In the genomic region with DNA sequence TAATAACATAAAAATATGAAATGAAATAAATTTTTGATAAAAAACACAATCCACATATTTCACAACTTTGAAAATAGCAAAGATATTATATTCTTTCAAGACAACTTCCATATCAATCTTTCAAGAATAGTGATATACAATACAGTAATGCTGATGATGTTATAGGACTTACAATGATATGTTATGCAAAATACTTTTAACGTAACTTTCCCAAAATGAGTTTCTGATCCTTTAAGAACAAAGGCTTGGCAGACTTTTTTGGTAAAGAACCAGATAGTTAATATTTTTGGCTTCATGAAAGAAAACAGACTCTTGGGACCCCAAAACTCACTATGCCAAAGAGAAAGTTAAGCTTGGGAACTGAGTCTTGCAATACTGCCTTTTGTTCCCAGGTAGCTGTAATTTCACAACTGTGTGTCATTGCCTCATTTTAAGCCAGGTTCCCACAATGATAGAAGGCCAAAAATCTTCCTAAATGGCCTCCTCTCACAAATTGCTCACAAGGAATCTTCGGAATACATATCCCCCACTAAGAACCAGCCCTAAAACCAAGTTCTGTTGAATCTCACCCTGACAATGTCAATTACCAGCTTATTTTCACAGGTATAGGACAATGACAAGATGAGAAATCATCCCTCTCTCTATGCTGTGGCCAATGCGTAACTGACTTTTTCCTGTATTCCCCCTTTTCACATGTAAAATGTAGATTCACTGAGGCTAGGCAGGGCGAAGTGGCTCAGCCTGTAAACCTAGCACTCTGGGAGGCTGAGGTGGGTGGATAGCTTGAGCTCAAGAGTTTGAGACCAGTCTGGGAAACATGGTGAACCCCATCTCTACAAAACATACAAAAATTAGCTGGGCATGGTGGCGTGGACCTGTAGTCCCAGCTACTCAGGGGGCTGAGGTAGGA, we compare ENCODE assay signal across 16 cellular contexts. TPM values are rescaled to one million over a fixed set of nuclear protein-coding genes. Genes with fewer than 3 reads are reported as not detected.
DNase-seq lines count a peak whose midpoint lies in the region; ATAC-seq and TF ChIP-seq lines count a peak whose summit lies in the region.
"Had no signal": no experiment of that assay in that cellular context is flagged by ENCODE, and none has a peak within 500 bp of the region (broad histone marks: within the 10 kb centered on the region; RNA-seq: fewer than 3 reads in every experiment).

No MANE protein-coding gene starts in this region.

- H3K9me3 Mint-ChIP-seq in nephron progenitor cell = no peaks in the 10 kb centered on the region
- no peaks in the 10 kb centered on the region for H3K9me3 Mint-ChIP-seq in activated CD8-positive, alpha-beta T cell treated with anti-CD3 and anti-CD28 coated beads, Interleukin-2, amount 10 ng/mL, durations not matched to agents 7 days and 5 days (ENCODE audit: insufficient read depth)
- H3K9me3 Mint-ChIP-seq: IgD-negative memory B cell, type B pancreatic cell had no signal

- peak overlapping the region; percentile 63 to 92 (median 81) for H3K27ac ChIP-seq in heart left ventricle
- H3K27ac ChIP-seq in esophagus squamous epithelium = peak overlapping the region in 3 of 4 donors; percentile 40 to 47 (median 43)
- peak overlapping the region in 3 of 4 donors; percentile 5 to 42 (median 39) for H3K27ac ChIP-seq in transverse colon

- H3K4me3 ChIP-seq in heart left ventricle (no peak overlapping the region), esophagus squamous epithelium (no peak overlapping the region), transverse colon (no peak overlapping the region)

- H3K9me3 ChIP-seq in heart left ventricle (no peaks in the 10 kb centered on the region), esophagus squamous epithelium (no peaks in the 10 kb centered on the region), transverse colon (no peaks in the 10 kb centered on the region)

- no peak for TF ChIP-seq EP300 in transverse colon (IDR thresholded peaks at IDR 0.05; ENCODE audit: low read depth)

- peak overlapping the region; percentile 33 for H3K27ac Mint-ChIP-seq in nephron progenitor cell
- no peak overlapping the region for H3K27ac Mint-ChIP-seq in activated CD8-positive, alpha-beta T cell treated with anti-CD3 and anti-CD28 coated beads, Interleukin-2, amount 10 ng/mL, durations not matched to agents 7 days and 5 days
- H3K27ac Mint-ChIP-seq: type B pancreatic cell had no signal

- H3K4me1 ChIP-seq in heart left ventricle (peaks cover 0 to 25% (median 13%) of the 10 kb centered on the region in 12 donors), esophagus squamous epithelium (peaks cover 0 to 4% (median 0%) of the 10 kb centered on the region in 3 donors), transverse colon (peaks cover 0 to 4% (median 0%) of the 10 kb centered on the region in 4 donors)

- H3K27me3 ChIP-seq in heart left ventricle (no peaks in the 10 kb centered on the region), esophagus squamous epithelium (no peaks in the 10 kb centered on the region), transverse colon (no peaks in the 10 kb centered on the region)

- peaks cover 65% of the 10 kb centered on the region for H3K36me3 Mint-ChIP-seq in nephron progenitor cell (ENCODE audit: low read depth)
- H3K36me3 Mint-ChIP-seq in activated CD8-positive, alpha-beta T cell treated with anti-CD3 and anti-CD28 coated beads, Interleukin-2, amount 10 ng/mL, durations not matched to agents 7 days and 5 days (ENCODE audit: low read depth) = peaks cover 25% of the 10 kb centered on the region
- H3K36me3 Mint-ChIP-seq: IgD-negative memory B cell had no signal

- ATAC-seq in heart left ventricle = no peak
- no peak for ATAC-seq in left ventricle myocardium superior
- no peak for ATAC-seq in activated CD8-positive, alpha-beta T cell treated with anti-CD3 and anti-CD28 coated beads, Interleukin-2, amount 10 ng/mL, durations not matched to agents 7 days and 5 days
- no peak for ATAC-seq in HG03045 (IDR thresholded peaks at IDR 0.05; ENCODE audit: unreplicated experiment)

- 80 to 82% (median 81%) methylated on average over 5 of the region's 5 CpGs for WGBS in heart left ventricle, 4 donors
- WGBS in esophagus squamous epithelium, 2 donors = 88 to 92% methylated on average over 5 of the region's 5 CpGs
- 91 to 100% methylated on average over 1 to 5 of the region's 5 CpGs for WGBS in transverse colon (ENCODE audit: low coverage in 1 of 2), 2 donors

- H3K27me3 Mint-ChIP-seq in nephron progenitor cell (ENCODE audit: low read depth, poor library complexity) = no peaks in the 10 kb centered on the region
- no peaks in the 10 kb centered on the region for H3K27me3 Mint-ChIP-seq in activated CD8-positive, alpha-beta T cell treated with anti-CD3 and anti-CD28 coated beads, Interleukin-2, amount 10 ng/mL, durations not matched to agents 7 days and 5 days (ENCODE audit: low read depth)
- H3K27me3 Mint-ChIP-seq: IgD-negative memory B cell, type B pancreatic cell had no signal

- H3K4me1 Mint-ChIP-seq in nephron progenitor cell = no peaks in the 10 kb centered on the region
- H3K4me1 Mint-ChIP-seq in activated CD8-positive, alpha-beta T cell treated with anti-CD3 and anti-CD28 coated beads, Interleukin-2, amount 10 ng/mL, durations not matched to agents 7 days and 5 days (ENCODE audit: low read depth) = no peaks in the 10 kb centered on the region

- intact Hi-C loops in heart left ventricle (cut with DNase I) = loop anchor here in 3 of 10 donors (2.0 to 5.0 kb wide), 2 partner anchors 54 kb away; a partner anchor contains a TSS
- intact Hi-C loops in left ventricle myocardium superior (cut with micrococcal nuclease) = no loop called here
- intact Hi-C loops in esophagus squamous epithelium (cut with DNase I) = no loop called here
- intact Hi-C loops in transverse colon (cut with DNase I; ENCODE audit: low total_unique reads) = no loop called here

- no peak for TF ChIP-seq POLR2A in heart left ventricle (IDR thresholded peaks at IDR 0.05)
- no peak for TF ChIP-seq POLR2A in esophagus squamous epithelium (IDR thresholded peaks at IDR 0.05)
- no peak for TF ChIP-seq POLR2A in transverse colon (IDR thresholded peaks at IDR 0.05)

- CTCF ChIA-PET in activated CD8-positive, alpha-beta T cell treated with anti-CD3 and anti-CD28 coated beads, Interleukin-2, amount 10 ng/mL, durations not matched to agents 7 days and 5 days (lab: Charles Lee) = no interaction called here

- H3K36me3 ChIP-seq in heart left ventricle = peaks cover 0 to 95% (median 77%) of the 10 kb centered on the region in 9 donors
- H3K36me3 ChIP-seq in esophagus squamous epithelium = peaks cover 0 to 99% (median 10%) of the 10 kb centered on the region in 3 donors
- peaks cover 0 to 64% (median 29%) of the 10 kb centered on the region in 4 donors for H3K36me3 ChIP-seq in transverse colon

- in situ Hi-C loops in transverse colon (cut with MboI; ENCODE audit: low pct_ligation_motif_present in 1 of 4, low pct_unique_long_range_greater_than_20kb in 1 of 4, low sequenced_read_pairs in 3 of 4) (loop anchor here in 2 of 4 donors (25.0 kb wide), 1 partner anchor 234 kb away; no protein-coding TSS in a partner anchor), GM13977 (cut with MboI; ENCODE audit: low pct_unique_long_range_greater_than_20kb, low sequenced_read_pairs, unreplicated experiment) (no loop called here)

- H3K4me3 Mint-ChIP-seq in nephron progenitor cell = no peak overlapping the region
- H3K4me3 Mint-ChIP-seq in activated CD8-positive, alpha-beta T cell treated with anti-CD3 and anti-CD28 coated beads, Interleukin-2, amount 10 ng/mL, durations not matched to agents 7 days and 5 days = no peak overlapping the region
- H3K4me3 Mint-ChIP-seq: IgD-negative memory B cell, type B pancreatic cell had no signal

- DNase-seq in heart left ventricle = no peak
- DNase-seq in left ventricle myocardium superior = no peak
- DNase-seq in esophagus squamous epithelium (lab: John Stamatoyannopoulos, UW) = no peak
- no peak for DNase-seq in nephron progenitor cell
- DNase-seq in transverse colon = no peak
- DNase-seq in GM13977 (ENCODE audit: low spot score) = no peak
- DNase-seq in activated CD8-positive, alpha-beta T cell treated with anti-CD3 and anti-CD28 coated beads, Interleukin-2, amount 10 ng/mL, durations not matched to agents 7 days and 5 days = no peak
- DNase-seq: activated effector memory CD4-positive, alpha-beta T cell treated with Interleukin-2 at 50 U/mL for 16 hours; central memory CD4-positive, alpha-beta T cell; erythroblast; NCI-H146; NCI-H524; stimulated activated CD4-positive, alpha-beta T cell treated with anti-CD3 and anti-CD28 coated beads, Interleukin-15, amount 100 ng/mL, for 24 hours had no signal

- POLR2A ChIA-PET in activated CD8-positive, alpha-beta T cell treated with anti-CD3 and anti-CD28 coated beads, Interleukin-2, amount 10 ng/mL, durations not matched to agents 7 days and 5 days (lab: Charles Lee) = interaction anchor here (0.6 kb wide), 1 partner anchor 61 kb away, joined by 3 read pairs; no protein-coding TSS in a partner anchor

- TF ChIP-seq CTCF in heart left ventricle (IDR thresholded peaks at IDR 0.05) (no peak), esophagus squamous epithelium (IDR thresholded peaks at IDR 0.05) (no peak), nephron progenitor cell (IDR thresholded peaks at IDR 0.05) (no peak), transverse colon (IDR thresholded peaks at IDR 0.05) (no peak), GM13977 (IDR thresholded peaks at IDR 0.05; ENCODE audit: extremely low read depth, insufficient read depth, missing control alignments) (no peak)

RNA-seq across cellular contexts. Expression of a gene that starts 54.8 kb away (rescaled TPM):
- total RNA-seq in heart left ventricle = 100 to 1,000 TPM in 1 of 9 donors, 10 to 100 TPM in 8; 39.6 to 101 (median 62.8) TPM
- 10 to 100 TPM in 1 of 2 donors, 1 to 10 TPM in 1; 9.2 to 39.7 TPM for polyA plus RNA-seq in heart left ventricle
- 49.7 TPM for total RNA-seq in left ventricle myocardium superior
- total RNA-seq in esophagus squamous epithelium = 10 to 100 TPM; 24.8 to 38.4 (median 31.6) TPM
- 10 to 100 TPM; 23.6 to 30.6 (median 25.3) TPM for total RNA-seq in transverse colon
- total RNA-seq in activated CD8-positive, alpha-beta T cell treated with anti-CD3 and anti-CD28 coated beads, Interleukin-2, amount 10 ng/mL, durations not matched to agents 7 days and 5 days = 10 to 100 TPM; 35.8 to 38.1 TPM
